11 cellular contexts compared by ENCODE assay signal in genomic region chr1:11923069-11923826, GRCh38. TPM values are rescaled to one million over a fixed set of nuclear protein-coding genes. Genes with fewer than 3 reads are reported as not detected.
A peak's percentile ranks its signal among the peaks of the same experiment; 100 is the strongest.
DNase-seq lines count a peak whose midpoint lies in the region; ATAC-seq and TF ChIP-seq lines count a peak whose summit lies in the region.
"Had no signal": no experiment of that assay in that cellular context is flagged by ENCODE, and none has a peak within 500 bp of the region (broad histone marks: within the 10 kb centered on the region; RNA-seq: fewer than 3 reads in every experiment).

No MANE protein-coding gene starts in this region.

- POLR2A ChIA-PET in SK-N-SH (lab: Yijun Ruan, JAX) = interaction anchor here (0.6 kb wide), 1 partner anchor 39 kb away, joined by 4 read pairs; no protein-coding TSS in a partner anchor

- ATAC-seq in SK-N-SH treated with all-trans-retinoic acid at 6 μM for 48 hours (no peak), GM18909 (IDR thresholded peaks at IDR 0.05; ENCODE audit: poor library complexity, unreplicated experiment) (no peak)

- peaks cover 31% of the 10 kb centered on the region for H3K4me1 Mint-ChIP-seq in neural progenitor cell

- peaks cover 19 to 23% of the 10 kb centered on the region in 2 experiments; a peak in 3 of 4 replicates for H3K4me1 ChIP-seq in SK-N-SH (ENCODE audit: control insufficient read depth in 1 of 2, insufficient read depth in 2 of 2, low read depth in 1 of 2, low read length in 1 of 2)
- H3K4me1 ChIP-seq in neural progenitor cell = peaks cover 24% of the 10 kb centered on the region

- H3K36me3 ChIP-seq in SK-N-SH (replicated peaks in 1 of 2; ENCODE audit: control insufficient read depth in 1 of 2, insufficient read depth in 2 of 2, low read length in 1 of 2) (peaks cover 10 to 25% of the 10 kb centered on the region in 2 experiments), neural progenitor cell (no peaks in the 10 kb centered on the region)

- H3K9ac ChIP-seq in SK-N-SH (no peak overlapping the region), neural progenitor cell (no peak overlapping the region)

- TF ChIP-seq EP300 in SK-N-SH (IDR thresholded peaks at IDR 0.05; ENCODE audit: borderline replicate concordance in 1 of 2, low read depth in 1 of 2, low read length in 1 of 2) = no peak

- H3K4me3 ChIP-seq in SK-N-SH (ENCODE audit: low read depth in 2 of 2, low read length in 1 of 2) = no peak overlapping the region; a peak in 1 of 4 replicates
- H3K4me3 ChIP-seq in NB4 (ENCODE audit: low read depth, low read length) = peak overlapping the region; percentile 89
- H3K4me3 ChIP-seq in neural progenitor cell = no peak overlapping the region

- peak overlapping the region; percentile 86 for H3K4me3 Mint-ChIP-seq in neural progenitor cell

- H3K27ac Mint-ChIP-seq in neural progenitor cell = no peak overlapping the region

- CTCF ChIA-PET in SK-N-SH (lab: Yijun Ruan, JAX) = no interaction called here

- no peak for TF ChIP-seq RAD21 in SK-N-SH (IDR thresholded peaks at IDR 0.05; ENCODE audit: low read length)

- no peaks in the 10 kb centered on the region for H3K9me3 Mint-ChIP-seq in neural progenitor cell

- H3F3A ChIP-seq in SK-N-SH (replicated peaks; ENCODE audit: insufficient read depth) (peaks cover 20% of the 10 kb centered on the region), neural progenitor cell (ENCODE audit: low read depth) (peaks cover 12% of the 10 kb centered on the region)

- WGBS in SK-N-SH (ENCODE audit: low lambda C conversion rate) = 97% methylated on average over 20 of the region's 24 CpGs

- no peaks in the 10 kb centered on the region for H3K9me2 ChIP-seq in SK-N-SH

- H3K4me2 ChIP-seq in SK-N-SH = peak overlapping the region; percentile 98
- H3K4me2 ChIP-seq in neural progenitor cell = no peak overlapping the region

- H3K36me3 Mint-ChIP-seq in neural progenitor cell = peaks cover 16% of the 10 kb centered on the region

- H4K20me1 ChIP-seq in SK-N-SH (ENCODE audit: insufficient read depth) (peaks cover 53% of the 10 kb centered on the region), neural progenitor cell (ENCODE audit: low read depth) (peaks cover 45% of the 10 kb centered on the region)

- TF ChIP-seq CTCF in SK-N-SH (IDR thresholded peaks at IDR 0.05) = no peak
- no peak for TF ChIP-seq CTCF in NB4 (IDR thresholded peaks at IDR 0.05; ENCODE audit: low read depth, low read length)
- TF ChIP-seq CTCF in neural progenitor cell (IDR thresholded peaks at IDR 0.05) = no peak
- no peak for TF ChIP-seq CTCF in GM10266 (IDR thresholded peaks at IDR 0.05; ENCODE audit: control insufficient read depth, insufficient read depth, low read depth, missing control alignments)

- no peak for TF ChIP-seq POLR2A in NB4 (IDR thresholded peaks at IDR 0.05; ENCODE audit: extremely low read depth, insufficient read length)

- H2AFZ ChIP-seq in SK-N-SH (ENCODE audit: low read depth) = no peak overlapping the region
- H2AFZ ChIP-seq in neural progenitor cell (replicated peaks) = no peak overlapping the region

- peaks cover 57% of the 10 kb centered on the region for H3K79me2 ChIP-seq in SK-N-SH (ENCODE audit: insufficient read depth)
- H3K79me2 ChIP-seq in neural progenitor cell (ENCODE audit: low read depth) = peaks cover 32% of the 10 kb centered on the region

- H3K27me3 ChIP-seq in SK-N-SH (ENCODE audit: insufficient read depth) (no peaks in the 10 kb centered on the region), neural progenitor cell (no peaks in the 10 kb centered on the region)

- no peak overlapping the region for H3K27ac ChIP-seq in SK-N-SH (ENCODE audit: low read depth in 2 of 2, low read length in 1 of 2)
- no peak overlapping the region for H3K27ac ChIP-seq in neural progenitor cell

- no peaks in the 10 kb centered on the region for H3K9me3 ChIP-seq in SK-N-SH
- H3K9me3 ChIP-seq in neural progenitor cell (ENCODE audit: low read depth) = no peaks in the 10 kb centered on the region

- H3K27me3 Mint-ChIP-seq in neural progenitor cell (ENCODE audit: insufficient read depth, low read depth) = peaks cover 2% of the 10 kb centered on the region

- no peak for DNase-seq in SK-N-SH
- DNase-seq in NB4 (ENCODE audit: low read depth) = no peak
- DNase-seq in cerebellar cortex (ENCODE audit: low spot score) = peak; percentile 55
- no peak for DNase-seq in neural progenitor cell (ENCODE audit: low spot score)
- DNase-seq in GM10266 (ENCODE audit: extremely low spot score) = no peak
- DNase-seq in NCI-H1417 (lab: John Stamatoyannopoulos, UW) = no peak
- DNase-seq: 8988T, KBM-7, NCI-H446 had no signal

TF ChIP-seq in SK-N-SH, 30 proteins besides CTCF, POLR2A, EP300 and RAD21:
- no peak for TF ChIP-seq YY1 (IDR thresholded peaks at IDR 0.05; ENCODE audit: low read depth)
- TF ChIP-seq USF2 (IDR thresholded peaks at IDR 0.05; ENCODE audit: borderline replicate concordance, low read depth, low read length) = no peak
- no peak for TF ChIP-seq PBX3 (IDR thresholded peaks at IDR 0.05)

TF ChIP-seq in SK-N-SH treated with all-trans-retinoic acid at 6 μM for 48 hours, 23 proteins besides CTCF, POLR2A, EP300 and RAD21 (continues in another document):
- TF ChIP-seq ZNF8 (CRISPR knock-in tag; IDR thresholded peaks at IDR 0.05) (no peak), ZNF565 (CRISPR knock-in tag; conservative IDR thresholded peaks at IDR 0.05; ENCODE audit: low read depth) (no peak), ZC3H10 (CRISPR knock-in tag; IDR thresholded peaks at IDR 0.05) (no peak), ISL1 (CRISPR knock-in tag; IDR thresholded peaks at IDR 0.05) (no peak), TSHZ2 (CRISPR knock-in tag; IDR thresholded peaks at IDR 0.05) (no peak), POU6F1 (CRISPR knock-in tag; IDR thresholded peaks at IDR 0.05; ENCODE audit: borderline replicate concordance, low read depth) (no peak), PATZ1 (CRISPR knock-in tag; IDR thresholded peaks at IDR 0.05; ENCODE audit: borderline replicate concordance) (no peak), PPARA (CRISPR knock-in tag; IDR thresholded peaks at IDR 0.05; ENCODE audit: borderline replicate concordance) (no peak)

RNA-seq across cellular contexts. Expression of gene KIAA2013, which starts 3.0 kb away (rescaled TPM):
- 66.1 and 67.9 TPM in 2 replicates for polyA plus RNA-seq in SK-N-SH (2012; rRNA removed)
- polyA plus RNA-seq in SK-N-SH (2012; cell fraction: cytosol; rRNA removed) = 33.3 and 49.7 TPM in 2 replicates
- polyA plus RNA-seq in SK-N-SH (2012; cell fraction: nucleus; rRNA removed) = 44.1 and 55.1 TPM in 2 replicates
- total RNA-seq in neural progenitor cell (ENCODE audit: low replicate concordance) = 17.3 and 51.9 TPM in 2 replicates

RNA-seq across cellular contexts. Expression of gene PLOD1, which starts 11.3 kb away (rescaled TPM):
- 204 and 257 TPM in 2 replicates for polyA plus RNA-seq in SK-N-SH (2012; rRNA removed)
- 102 and 163 TPM in 2 replicates for polyA plus RNA-seq in SK-N-SH (2012; cell fraction: cytosol; rRNA removed)
- polyA plus RNA-seq in SK-N-SH (2012; cell fraction: nucleus; rRNA removed) = 216 and 265 TPM in 2 replicates
- 27.2 and 73.5 TPM in 2 replicates for total RNA-seq in neural progenitor cell (ENCODE audit: low replicate concordance)

RNA-seq across cellular contexts. Expression of gene MFN2, which starts 57.0 kb away (rescaled TPM):
- 43.2 and 46.1 TPM in 2 replicates for polyA plus RNA-seq in SK-N-SH (2012; rRNA removed)
- polyA plus RNA-seq in SK-N-SH (2012; cell fraction: cytosol; rRNA removed) = 31.0 and 37.2 TPM in 2 replicates
- 56.3 and 62.9 TPM in 2 replicates for polyA plus RNA-seq in SK-N-SH (2012; cell fraction: nucleus; rRNA removed)
- 29.6 and 41.9 TPM in 2 replicates for total RNA-seq in neural progenitor cell (ENCODE audit: low replicate concordance)
